Comparison of ENCODE assay signal across 1 cellular context in genomic region chr11:43735931-43736330, GRCh38.
TF ChIP-seq lines count a peak whose summit lies in the region.

No MANE protein-coding gene starts in this region.

TF ChIP-seq in WTC11, 78 proteins besides CTCF, POLR2A, EP300 and RAD21 (continued from another document):
- TF ChIP-seq, protein P1, sequence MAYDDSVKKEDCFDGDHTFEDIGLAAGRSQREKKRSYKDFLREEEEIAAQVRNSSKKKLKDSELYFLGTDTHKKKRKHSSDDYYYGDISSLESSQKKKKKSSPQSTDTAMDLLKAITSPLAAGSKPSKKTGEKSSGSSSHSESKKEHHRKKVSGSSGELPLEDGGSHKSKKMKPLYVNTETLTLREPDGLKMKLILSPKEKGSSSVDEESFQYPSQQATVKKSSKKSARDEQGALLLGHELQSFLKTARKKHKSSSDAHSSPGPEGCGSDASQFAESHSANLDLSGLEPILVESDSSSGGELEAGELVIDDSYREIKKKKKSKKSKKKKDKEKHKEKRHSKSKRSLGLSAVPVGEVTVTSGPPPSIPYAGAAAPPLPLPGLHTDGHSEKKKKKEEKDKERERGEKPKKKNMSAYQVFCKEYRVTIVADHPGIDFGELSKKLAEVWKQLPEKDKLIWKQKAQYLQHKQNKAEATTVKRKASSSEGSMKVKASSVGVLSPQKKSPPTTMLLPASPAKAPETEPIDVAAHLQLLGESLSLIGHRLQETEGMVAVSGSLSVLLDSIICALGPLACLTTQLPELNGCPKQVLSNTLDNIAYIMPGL (CRISPR knock-in tag; IDR thresholded peaks at IDR 0.05): no peak
- TF ChIP-seq ATF1 (CRISPR knock-in tag; IDR thresholded peaks at IDR 0.05): no peak
- TF ChIP-seq MAX (CRISPR knock-in tag; IDR thresholded peaks at IDR 0.05): no peak
- no peak for TF ChIP-seq NFATC4 (CRISPR knock-in tag; IDR thresholded peaks at IDR 0.05)
- TF ChIP-seq, protein P2, sequence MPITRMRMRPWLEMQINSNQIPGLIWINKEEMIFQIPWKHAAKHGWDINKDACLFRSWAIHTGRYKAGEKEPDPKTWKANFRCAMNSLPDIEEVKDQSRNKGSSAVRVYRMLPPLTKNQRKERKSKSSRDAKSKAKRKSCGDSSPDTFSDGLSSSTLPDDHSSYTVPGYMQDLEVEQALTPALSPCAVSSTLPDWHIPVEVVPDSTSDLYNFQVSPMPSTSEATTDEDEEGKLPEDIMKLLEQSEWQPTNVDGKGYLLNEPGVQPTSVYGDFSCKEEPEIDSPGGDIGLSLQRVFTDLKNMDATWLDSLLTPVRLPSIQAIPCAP (CRISPR knock-in tag; IDR thresholded peaks at IDR 0.05): no peak
- TF ChIP-seq ZNF671 (CRISPR knock-in tag; IDR thresholded peaks at IDR 0.05): no peak
- TF ChIP-seq JUN (CRISPR knock-in tag; IDR thresholded peaks at IDR 0.05): no peak
- TF ChIP-seq, protein P3, sequence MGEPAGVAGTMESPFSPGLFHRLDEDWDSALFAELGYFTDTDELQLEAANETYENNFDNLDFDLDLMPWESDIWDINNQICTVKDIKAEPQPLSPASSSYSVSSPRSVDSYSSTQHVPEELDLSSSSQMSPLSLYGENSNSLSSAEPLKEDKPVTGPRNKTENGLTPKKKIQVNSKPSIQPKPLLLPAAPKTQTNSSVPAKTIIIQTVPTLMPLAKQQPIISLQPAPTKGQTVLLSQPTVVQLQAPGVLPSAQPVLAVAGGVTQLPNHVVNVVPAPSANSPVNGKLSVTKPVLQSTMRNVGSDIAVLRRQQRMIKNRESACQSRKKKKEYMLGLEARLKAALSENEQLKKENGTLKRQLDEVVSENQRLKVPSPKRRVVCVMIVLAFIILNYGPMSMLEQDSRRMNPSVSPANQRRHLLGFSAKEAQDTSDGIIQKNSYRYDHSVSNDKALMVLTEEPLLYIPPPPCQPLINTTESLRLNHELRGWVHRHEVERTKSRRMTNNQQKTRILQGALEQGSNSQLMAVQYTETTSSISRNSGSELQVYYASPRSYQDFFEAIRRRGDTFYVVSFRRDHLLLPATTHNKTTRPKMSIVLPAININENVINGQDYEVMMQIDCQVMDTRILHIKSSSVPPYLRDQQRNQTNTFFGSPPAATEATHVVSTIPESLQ (CRISPR knock-in tag; IDR thresholded peaks at IDR 0.05): no peak
- no peak for TF ChIP-seq SMAD4 (CRISPR knock-in tag; IDR thresholded peaks at IDR 0.05)
TF ChIP-seq in WTC11: peak in this region for 0.
